In genomic region chr7:28840515-28841125, GRCh38 we compare ENCODE assay signal across 9 cellular contexts.
A peak's percentile ranks its signal among the peaks of the same experiment; 100 is the strongest.
DNase-seq lines count a peak whose midpoint lies in the region; ATAC-seq and TF ChIP-seq lines count a peak whose summit lies in the region.
"Had no signal": no experiment of that assay in that cellular context is flagged by ENCODE, and none has a peak within 500 bp of the region (broad histone marks: within the 10 kb centered on the region; RNA-seq: fewer than 3 reads in every experiment).

No MANE protein-coding gene starts in this region.

- 65% methylated on average over 3 of the region's 5 CpGs for WGBS in mesenchymal stem cell
- 46 to 55% methylated on average over 5 of the region's 5 CpGs for WGBS in thyroid gland, 2 donors

- no peak overlapping the region for H3K4ac ChIP-seq in mesenchymal stem cell (ENCODE audit: low read depth in 1 of 2, low read length in 2 of 2)

- no peak overlapping the region for H3K4me2 ChIP-seq in mesenchymal stem cell (ENCODE audit: low read length, poor library complexity, severe bottlenecking)

- H3K79me1 ChIP-seq in mesenchymal stem cell (replicated peaks; ENCODE audit: low read length, poor library complexity, severe bottlenecking), result no peaks in the 10 kb centered on the region

- H3K4me1 ChIP-seq in mesenchymal stem cell (ENCODE audit: control insufficient read depth, insufficient read depth, low read depth, low read length), result no peaks in the 10 kb centered on the region
- no peaks in the 10 kb centered on the region for H3K4me1 ChIP-seq in thyroid gland

- no peaks in the 10 kb centered on the region for H3K36me3 Mint-ChIP-seq in activated T-helper 17 cell treated with anti-CD3 and anti-CD28 coated beads, Interleukin-2, amount 50 U/mL, for 72 hours (ENCODE audit: low read depth)

- H3K27ac ChIP-seq in mesenchymal stem cell (ENCODE audit: low read length, poor library complexity, severe bottlenecking) (no peak overlapping the region), thyroid gland (no peak overlapping the region)

- TF ChIP-seq POLR2A in NB4 (IDR thresholded peaks at IDR 0.05; ENCODE audit: extremely low read depth, insufficient read length) (no peak), thyroid gland (IDR thresholded peaks at IDR 0.05) (no peak)

- in situ Hi-C loops in astrocyte of the cerebellum (cut with HindIII; ENCODE audit: low sequenced_read_pairs), result no loop called here

- no peak for ATAC-seq in activated T-helper 17 cell treated with anti-CD3 and anti-CD28 coated beads, Interleukin-2, amount 50 U/mL, for 72 hours (replicated peaks)

- no peak overlapping the region for H3K18ac ChIP-seq in mesenchymal stem cell (ENCODE audit: low read depth in 1 of 2, low read length in 2 of 2)

- H3K9me3 ChIP-seq in mesenchymal stem cell (ENCODE audit: control insufficient read depth, low read length) (no peaks in the 10 kb centered on the region), thyroid gland (no peaks in the 10 kb centered on the region)

- intact Hi-C loops in thyroid gland (cut with DNase I), result no loop called here

- H3K14ac ChIP-seq in mesenchymal stem cell (ENCODE audit: low read length in 2 of 2), result no peak overlapping the region

- peaks cover 21% of the 10 kb centered on the region for H3K27me3 Mint-ChIP-seq in activated T-helper 17 cell treated with anti-CD3 and anti-CD28 coated beads, Interleukin-2, amount 50 U/mL, for 72 hours

- H2BK15ac ChIP-seq in mesenchymal stem cell (ENCODE audit: low read depth, poor library complexity, severe bottlenecking), result no peak overlapping the region

- no peaks in the 10 kb centered on the region for H3K9me3 Mint-ChIP-seq in activated T-helper 17 cell treated with anti-CD3 and anti-CD28 coated beads, Interleukin-2, amount 50 U/mL, for 72 hours

- no peak overlapping the region for H2AK5ac ChIP-seq in mesenchymal stem cell (ENCODE audit: low read length, severe bottlenecking)

- TF ChIP-seq CTCF in NB4 (IDR thresholded peaks at IDR 0.05; ENCODE audit: low read depth, low read length), result peak; percentile 32
- peak; percentile 57 for TF ChIP-seq CTCF in astrocyte of the cerebellum (IDR thresholded peaks at IDR 0.05; ENCODE audit: low read depth, low read length, missing control alignments)
- peak in 3 of 6 experiments; percentile 20 to 45 (median 35) for TF ChIP-seq CTCF in thyroid gland (IDR thresholded peaks at IDR 0.05)

- no peak overlapping the region for H2BK12ac ChIP-seq in mesenchymal stem cell (ENCODE audit: low read length in 2 of 2)

- H4K91ac ChIP-seq in mesenchymal stem cell (ENCODE audit: low read length), result no peak overlapping the region

- no peaks in the 10 kb centered on the region for H3K4me1 Mint-ChIP-seq in activated T-helper 17 cell treated with anti-CD3 and anti-CD28 coated beads, Interleukin-2, amount 50 U/mL, for 72 hours

- no peak overlapping the region for H3K4me3 ChIP-seq in NB4 (ENCODE audit: low read depth, low read length)
- H3K4me3 ChIP-seq in astrocyte of the cerebellum (ENCODE audit: low read depth, low read length), result no peak overlapping the region
- H3K4me3 ChIP-seq in mesenchymal stem cell (ENCODE audit: insufficient read depth in 1 of 2, low read depth in 1 of 2, low read length in 2 of 2), result no peak overlapping the region
- H3K4me3 ChIP-seq in thyroid gland (replicated peaks in 1 of 3), result no peak overlapping the region

- H2BK5ac ChIP-seq in mesenchymal stem cell (ENCODE audit: low read depth, low read length, poor library complexity, severe bottlenecking), result no peak overlapping the region

- H2AFZ ChIP-seq in mesenchymal stem cell (ENCODE audit: low read depth, low read length), result no peak overlapping the region

- H2BK120ac ChIP-seq in mesenchymal stem cell (ENCODE audit: low read depth, low read length), result no peak overlapping the region

- no peak overlapping the region for H3K27ac Mint-ChIP-seq in activated T-helper 17 cell treated with anti-CD3 and anti-CD28 coated beads, Interleukin-2, amount 50 U/mL, for 72 hours

- H3K36me3 ChIP-seq in mesenchymal stem cell (ENCODE audit: control insufficient read depth in 1 of 2, insufficient read depth in 2 of 2, low read depth in 1 of 2, low read length in 2 of 2) (no peaks in the 10 kb centered on the region), thyroid gland (no peaks in the 10 kb centered on the region)

- H3K4me3 Mint-ChIP-seq in activated T-helper 17 cell treated with anti-CD3 and anti-CD28 coated beads, Interleukin-2, amount 50 U/mL, for 72 hours, result no peak overlapping the region

- no peak overlapping the region for H3K23ac ChIP-seq in mesenchymal stem cell (ENCODE audit: low read length in 2 of 2)

- peaks cover 0 to 16% of the 10 kb centered on the region in 2 experiments for H3K27me3 ChIP-seq in mesenchymal stem cell (ENCODE audit: control insufficient read depth in 1 of 2, insufficient read depth in 1 of 2, low read length in 2 of 2)
- no peaks in the 10 kb centered on the region for H3K27me3 ChIP-seq in thyroid gland

- no peak overlapping the region for H4K8ac ChIP-seq in mesenchymal stem cell (ENCODE audit: low read length)

- no peak overlapping the region for H3K9ac ChIP-seq in mesenchymal stem cell (ENCODE audit: low read length)

- DNase-seq in DMS53 treated with DMSO at 0.1 percent for 48 hours (lab: John Stamatoyannopoulos, UW; ENCODE audit: unreplicated experiment) (peak; percentile 48), NB4 (ENCODE audit: low read depth) (no peak), astrocyte of the cerebellum (ENCODE audit: low read depth) (no peak), mesenchymal stem cell (peak; percentile 20), midbrain (lab: John Stamatoyannopoulos, UW) (no peak), thyroid gland (no peak)
- no peak for DNase-seq in stimulated activated CD4-positive, alpha-beta T cell treated with anti-CD3 and anti-CD28 coated beads, Interleukin-4, amount 100 ng/mL, for 1 hour
- DNase-seq: NCI-H2227 treated with DMSO at 0.1 percent for 48 hours had no signal

Comparison
In these comparisons a context has a peak if more than half of its experiments do, and no peak if none do; other contexts are left out.
1. DNase-seq: peak in DMS53 treated with DMSO at 0.1 percent for 48 hours (single experiment) and mesenchymal stem cell (single experiment); none in NB4 (single experiment), astrocyte of the cerebellum (single experiment), midbrain (single experiment), stimulated activated CD4-positive, alpha-beta T cell treated with anti-CD3 and anti-CD28 coated beads, Interleukin-4, amount 100 ng/mL, for 1 hour (single experiment) and thyroid gland (0 of 2).